In the genomic region with DNA sequence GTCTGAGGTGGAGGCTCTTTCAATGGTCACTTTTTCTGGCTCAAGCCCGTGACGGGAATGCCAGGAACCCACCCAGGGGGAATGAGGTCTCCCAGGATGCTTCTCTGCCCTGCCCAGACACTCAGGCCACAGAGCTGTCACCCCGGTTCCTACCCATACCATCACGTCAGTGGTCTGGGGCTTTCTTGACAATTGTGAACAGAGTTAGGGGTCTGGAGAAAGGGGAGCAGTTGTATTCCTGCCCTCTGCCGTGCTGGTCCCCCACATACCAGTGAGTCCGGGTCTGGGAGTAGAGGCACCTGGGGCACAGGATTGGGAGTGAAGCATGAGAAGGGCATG, we compare ENCODE assay signal across 12 cellular contexts.
DNase-seq lines count a peak whose midpoint lies in the region; ATAC-seq and TF ChIP-seq lines count a peak whose summit lies in the region.
"Had no signal": no experiment of that assay in that cellular context is flagged by ENCODE, and none has a peak within 500 bp of the region (broad histone marks: within the 10 kb centered on the region; RNA-seq: fewer than 3 reads in every experiment).

No MANE protein-coding gene starts in this region.

- H3K36me3 ChIP-seq in NT2/D1 (ENCODE audit: insufficient read depth, insufficient read length, low read length) (no peaks in the 10 kb centered on the region), transverse colon (no peaks in the 10 kb centered on the region)
- H3K36me3 ChIP-seq: cardiac muscle cell had no signal

- peak overlapping the region; percentile 81 to 88 (median 84) for H3K27ac ChIP-seq in transverse colon

- peak overlapping the region; percentile 59 to 82 for H3K27ac Mint-ChIP-seq in effector memory CD8-positive, alpha-beta T cell
- peak overlapping the region; percentile 88 to 91 (median 91) for H3K27ac Mint-ChIP-seq in nephron

- in situ Hi-C loops in transverse colon (cut with MboI; ENCODE audit: low pct_ligation_motif_present in 1 of 4, low pct_unique_long_range_greater_than_20kb in 1 of 4, low sequenced_read_pairs in 3 of 4) = no loop called here

- H3K27me3 ChIP-seq in NT2/D1 (ENCODE audit: insufficient read depth, insufficient read length) (no peaks in the 10 kb centered on the region), transverse colon (no peaks in the 10 kb centered on the region)
- H3K27me3 ChIP-seq: cardiac muscle cell had no signal

- H3K4me1 Mint-ChIP-seq in effector memory CD8-positive, alpha-beta T cell (ENCODE audit: low read depth in 2 of 2) = peaks cover 3 to 8% of the 10 kb centered on the region in 2 donors
- H3K4me1 Mint-ChIP-seq in nephron = peaks cover 28% of the 10 kb centered on the region

- TF ChIP-seq CTCF in nephron (IDR thresholded peaks at IDR 0.05; ENCODE audit: unreplicated experiment in 3 of 3) (no peak), transverse colon (IDR thresholded peaks at IDR 0.05) (no peak)

- H3K27me3 Mint-ChIP-seq in effector memory CD8-positive, alpha-beta T cell = no peaks in the 10 kb centered on the region
- no peaks in the 10 kb centered on the region for H3K27me3 Mint-ChIP-seq in nephron (ENCODE audit: low read depth)
- H3K27me3 Mint-ChIP-seq: T-cell had no signal

- no peak overlapping the region for H3K4me3 ChIP-seq in NT2/D1 (ENCODE audit: insufficient read length, low read depth)
- H3K4me3 ChIP-seq in transverse colon = peak overlapping the region in 1 of 4 donors; percentile 25
- H3K4me3 ChIP-seq: cardiac muscle cell had no signal

- peaks cover 9% of the 10 kb centered on the region for H3K4me1 ChIP-seq in NT2/D1 (ENCODE audit: insufficient read depth, insufficient read length)
- peaks cover 21 to 59% (median 39%) of the 10 kb centered on the region in 4 donors for H3K4me1 ChIP-seq in transverse colon

- WGBS in transverse colon (ENCODE audit: low coverage in 1 of 2), 2 donors = 68 to 90% methylated on average over 2 to 5 of the region's 6 CpGs

- H3K9me3 ChIP-seq in NT2/D1 (ENCODE audit: insufficient read depth, low read length) (no peaks in the 10 kb centered on the region), transverse colon (no peaks in the 10 kb centered on the region)

- no peak for TF ChIP-seq POLR2A in transverse colon (IDR thresholded peaks at IDR 0.05)

- no peaks in the 10 kb centered on the region for H3K9me3 Mint-ChIP-seq in effector memory CD8-positive, alpha-beta T cell
- H3K9me3 Mint-ChIP-seq in nephron = no peaks in the 10 kb centered on the region
- H3K9me3 Mint-ChIP-seq: T-cell had no signal

- no peak overlapping the region for H3K4me3 Mint-ChIP-seq in effector memory CD8-positive, alpha-beta T cell
- H3K4me3 Mint-ChIP-seq in nephron = peak overlapping the region in 1 of 3 experiments; percentile 12
- H3K4me3 Mint-ChIP-seq: T-cell had no signal

- intact Hi-C loops in transverse colon (cut with DNase I; ENCODE audit: low total_unique reads) = loop anchor here (5.0 kb wide), 1 partner anchor 96 kb away; the partner anchor contains the start of gene B3GNT2

- no peak for TF ChIP-seq EP300 in transverse colon (IDR thresholded peaks at IDR 0.05; ENCODE audit: low read depth)

- peaks cover 3% of the 10 kb centered on the region for H3K36me3 Mint-ChIP-seq in effector memory CD8-positive, alpha-beta T cell (ENCODE audit: insufficient read depth)
- H3K36me3 Mint-ChIP-seq in nephron (ENCODE audit: low read depth) = no peaks in the 10 kb centered on the region
- H3K36me3 Mint-ChIP-seq: T-cell had no signal

- DNase-seq in NT2/D1 (ENCODE audit: low read depth, low spot score) = no peak
- DNase-seq in effector memory CD8-positive, alpha-beta T cell = no peak
- DNase-seq in transverse colon = no peak
- no peak for DNase-seq in cerebellum (ENCODE audit: low spot score)
- DNase-seq in DMS114 treated with DMSO at 0.1 percent for 48 hours (lab: John Stamatoyannopoulos, UW; ENCODE audit: unreplicated experiment) = no peak
- DNase-seq: activated CD4-positive, alpha-beta T cell treated with anti-CD3 and anti-CD28 coated beads, Interleukin-2, amount 50 U/mL, for 1 hour; activated gamma-delta T cell; T-cell had no signal

- peak overlapping the region; percentile 70 for H3K9ac ChIP-seq in NT2/D1 (ENCODE audit: insufficient read length, low read depth)

- ATAC-seq in effector memory CD8-positive, alpha-beta T cell (replicated peaks) = no peak
- ATAC-seq in HG03025 (IDR thresholded peaks at IDR 0.05; ENCODE audit: low FRiP score, unreplicated experiment) = no peak
- ATAC-seq in HG03175 (IDR thresholded peaks at IDR 0.05; ENCODE audit: unreplicated experiment) = no peak
- ATAC-seq: T-cell had no signal
